In genomic region chr5:6087576-6087975, GRCh38 we compare ENCODE assay signal across 34 cellular contexts.
"Had no signal": no experiment of that assay in that cellular context is flagged by ENCODE, and none has a peak within 500 bp of the region (broad histone marks: within the 10 kb centered on the region; RNA-seq: fewer than 3 reads in every experiment).

No MANE protein-coding gene starts in this region.

- H3K9me3 Mint-ChIP-seq: activated CD4-positive, alpha-beta T cell treated with anti-CD3 and anti-CD28 coated beads, Interleukin-2, amount 10 ng/mL, durations not matched to agents 24 days and 14 days; activated CD8-positive, alpha-beta T cell treated with anti-CD3 and anti-CD28 coated beads for 36 hours; activated T-helper 17 cell treated with anti-CD3 and anti-CD28 coated beads, Interleukin-2, amount 50 U/mL, for 72 hours; T-helper 1 cell treated with Interleukin-12 subunit alpha and Interleukin-12 subunit beta and Interleukin-4 antibody, amounts not matched to agents 30 μg/mL and 1 μg/mL, for 36 hours; T-helper 2 cell treated with Interferon-gamma antibody and Interleukin-4, amounts not matched to agents 5 μg/mL and 100 μg/mL, for 36 hours had no signal

- DNase-seq: activated CD4-positive, alpha-beta T cell treated with anti-CD3 and anti-CD28 coated beads, Interleukin-2, amount 10 ng/mL, durations not matched to agents 24 days and 14 days; activated CD4-positive, alpha-beta T cell treated with anti-CD3 and anti-CD28 coated beads, Interleukin-2, amount 50 U/mL, for 4 hours; activated CD8-positive, alpha-beta T cell treated with anti-CD3 and anti-CD28 coated beads for 36 hours; activated effector memory CD4-positive, alpha-beta T cell treated with anti-CD3 and anti-CD28 coated beads, Interleukin-2, amount 50 U/mL, for 16 hours; activated naive CD4-positive, alpha-beta T cell; activated naive CD4-positive, alpha-beta T cell treated with anti-CD3 and anti-CD28 coated beads, Interleukin-2, amount 50 U/mL, for 16 hours; activated naive CD8-positive, alpha-beta T cell treated with anti-CD3 and anti-CD28 coated beads for 36 hours; activated T-cell treated with anti-CD3 and anti-CD28 coated beads, Interleukin-2, amount 50 U/mL, for 1 hour; activated T-cell treated with anti-CD3 and anti-CD28 coated beads, Interleukin-2, amount 50 U/mL, for 72 hours; amniotic stem cell; aorta; MM.1S; MV-4-11; NCI-H1092; NCI-H146; NCI-H187 treated with DMSO at 0.1 percent for 48 hours; NCI-H2171 treated with DMSO at 0.1 percent for 48 hours; NCI-H2227 treated with DMSO at 0.1 percent for 48 hours; NCI-H446 treated with DMSO at 0.1 percent for 48 hours; NCI-H524; NCI-H69; NCI-H82; NK-92 treated with Interleukin-12 subunit alpha and Interleukin-12 subunit beta, amount 100 ng/mL, for 24 hours; PC-3; Peyer's patch; RPMI8226; SHP77 treated with DMSO at 0.1 percent for 48 hours; SK-N-SH had no signal

- H3K4me1 ChIP-seq: breast epithelium, Peyer's patch had no signal

- H3K27ac ChIP-seq: breast epithelium, KMS-11, Peyer's patch, SJSA1 had no signal

- H3K4me3 ChIP-seq: breast epithelium, Peyer's patch, SJSA1 had no signal

- H3K36me3 ChIP-seq: breast epithelium, Peyer's patch, SJSA1 had no signal

- H3K27me3 Mint-ChIP-seq: activated CD4-positive, alpha-beta T cell treated with anti-CD3 and anti-CD28 coated beads, Interleukin-2, amount 10 ng/mL, durations not matched to agents 24 days and 14 days; activated CD8-positive, alpha-beta T cell treated with anti-CD3 and anti-CD28 coated beads for 36 hours; activated T-helper 17 cell treated with anti-CD3 and anti-CD28 coated beads, Interleukin-2, amount 50 U/mL, for 72 hours had no signal

- H3K27ac Mint-ChIP-seq: activated CD4-positive, alpha-beta T cell treated with anti-CD3 and anti-CD28 coated beads, Interleukin-2, amount 10 ng/mL, durations not matched to agents 24 days and 14 days; activated CD8-positive, alpha-beta T cell treated with anti-CD3 and anti-CD28 coated beads for 36 hours; activated naive CD8-positive, alpha-beta T cell treated with anti-CD3 and anti-CD28 coated beads for 36 hours; activated T-cell treated with anti-CD3 and anti-CD28 coated beads, Interleukin-2, amount 50 U/mL, for 72 hours; activated T-helper 17 cell treated with anti-CD3 and anti-CD28 coated beads, Interleukin-2, amount 50 U/mL, for 72 hours; T-helper 1 cell treated with Interleukin-12 subunit alpha and Interleukin-12 subunit beta and Interleukin-4 antibody, amounts not matched to agents 30 μg/mL and 1 μg/mL, for 36 hours; T-helper 2 cell treated with Interferon-gamma antibody and Interleukin-4, amounts not matched to agents 5 μg/mL and 100 μg/mL, for 36 hours had no signal

- H3K4me3 Mint-ChIP-seq: activated CD4-positive, alpha-beta T cell treated with anti-CD3 and anti-CD28 coated beads, Interleukin-2, amount 10 ng/mL, durations not matched to agents 24 days and 14 days; activated CD8-positive, alpha-beta T cell treated with anti-CD3 and anti-CD28 coated beads for 36 hours; activated naive CD8-positive, alpha-beta T cell treated with anti-CD3 and anti-CD28 coated beads for 36 hours; activated T-cell treated with anti-CD3 and anti-CD28 coated beads, Interleukin-2, amount 50 U/mL, for 72 hours; activated T-helper 17 cell treated with anti-CD3 and anti-CD28 coated beads, Interleukin-2, amount 50 U/mL, for 72 hours; T-helper 1 cell treated with Interleukin-12 subunit alpha and Interleukin-12 subunit beta and Interleukin-4 antibody, amounts not matched to agents 30 μg/mL and 1 μg/mL, for 36 hours; T-helper 2 cell treated with Interferon-gamma antibody and Interleukin-4, amounts not matched to agents 5 μg/mL and 100 μg/mL, for 36 hours had no signal

- H3K9me3 ChIP-seq: breast epithelium, SK-N-SH had no signal

- H3K27me3 ChIP-seq: breast epithelium, Peyer's patch, SJSA1 had no signal

- H3K4me1 Mint-ChIP-seq: activated CD4-positive, alpha-beta T cell treated with anti-CD3 and anti-CD28 coated beads, Interleukin-2, amount 10 ng/mL, durations not matched to agents 24 days and 14 days; activated naive CD8-positive, alpha-beta T cell treated with anti-CD3 and anti-CD28 coated beads for 36 hours; activated T-helper 17 cell treated with anti-CD3 and anti-CD28 coated beads, Interleukin-2, amount 50 U/mL, for 72 hours had no signal

- H3K36me3 Mint-ChIP-seq: activated naive CD8-positive, alpha-beta T cell treated with anti-CD3 and anti-CD28 coated beads for 36 hours had no signal
